ENCODE assay signal across 8 cellular contexts in the genomic region with DNA sequence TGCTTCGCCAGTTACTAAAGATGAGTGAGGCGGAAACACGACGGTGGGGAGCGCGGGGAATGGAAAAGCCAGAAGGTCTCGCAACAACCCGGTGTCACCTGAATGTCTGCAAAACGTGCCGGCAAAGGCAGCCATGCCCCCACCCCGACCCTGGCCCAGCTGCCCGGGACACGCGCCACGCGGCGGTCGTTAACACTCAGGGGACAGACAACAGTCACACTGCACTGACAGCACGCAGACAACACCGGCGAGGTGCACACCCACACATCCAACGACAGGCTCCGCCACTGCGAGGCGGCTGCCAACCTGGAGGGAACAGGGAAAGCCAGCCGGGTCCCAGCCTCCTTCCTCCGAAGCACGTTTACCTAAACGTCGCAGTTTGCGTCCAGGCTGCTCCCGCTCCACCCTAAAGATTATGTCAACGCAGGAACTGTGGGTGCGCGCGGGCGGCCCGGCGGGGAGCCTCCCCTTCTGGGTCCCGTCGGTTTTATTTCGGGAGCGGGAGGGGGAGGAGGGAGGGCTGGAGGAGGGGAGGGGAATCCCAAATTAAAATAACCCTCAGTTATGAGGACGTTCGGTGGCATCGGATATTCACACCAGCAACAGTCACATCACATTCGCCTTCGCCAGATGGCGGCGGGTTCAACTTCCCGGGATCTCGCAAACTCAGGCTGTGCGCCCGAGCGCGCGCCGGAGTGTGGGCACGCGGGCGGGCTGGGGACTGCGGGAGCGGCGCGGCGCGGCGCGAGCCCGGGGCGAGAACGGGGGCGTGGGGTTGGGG. TPM values are rescaled to one million over a fixed set of nuclear protein-coding genes. Genes with fewer than 3 reads are reported as not detected.
DNase-seq lines count a peak whose midpoint lies in the region; ATAC-seq, FAIRE-seq and TF ChIP-seq lines count a peak whose summit lies in the region.

No MANE protein-coding gene starts in this region.

- POLR2A ChIA-PET in activated CD4-positive, alpha-beta T cell treated with anti-CD3 and anti-CD28 coated beads for 36 hours (lab: Charles Lee), result no interaction called here

- no peaks in the 10 kb centered on the region for H3K9me3 Mint-ChIP-seq in activated CD4-positive, alpha-beta T cell treated with anti-CD3 and anti-CD28 coated beads for 36 hours (ENCODE audit: low read depth)

- peaks cover 16% of the 10 kb centered on the region for H3K36me3 Mint-ChIP-seq in activated CD4-positive, alpha-beta T cell treated with anti-CD3 and anti-CD28 coated beads for 36 hours (ENCODE audit: low read depth)

- H3K36me3 ChIP-seq in colonic mucosa, result no peaks in the 10 kb centered on the region
- H3K36me3 ChIP-seq in lung (ENCODE audit: control insufficient read depth in 2 of 2, insufficient read depth in 2 of 2, low read length in 2 of 2), result no peaks in the 10 kb centered on the region

- peak; percentile 90 for FAIRE-seq in GM12891 (lab: Jason Lieb, UNC)

- peak overlapping the region; percentile 74 to 97 for H3K9ac ChIP-seq in colonic mucosa (ENCODE audit: low read depth in 2 of 2, low read length in 2 of 2)

- CTCF ChIA-PET in activated CD4-positive, alpha-beta T cell treated with anti-CD3 and anti-CD28 coated beads for 36 hours (lab: Charles Lee), result interaction anchor here (0.5 to 0.7 kb wide), 3 partner anchors 46 to 716 kb away, joined by 3 read pairs; no protein-coding TSS in a partner anchor

- H3K27ac Mint-ChIP-seq in activated CD4-positive, alpha-beta T cell treated with anti-CD3 and anti-CD28 coated beads for 36 hours, result peak overlapping the region; percentile 97

- H3K4me1 ChIP-seq in colonic mucosa, result peaks cover 12% of the 10 kb centered on the region
- peaks cover 11 to 20% of the 10 kb centered on the region in 2 donors for H3K4me1 ChIP-seq in lung (ENCODE audit: control insufficient read depth in 2 of 2, insufficient read depth in 2 of 2, low read length in 2 of 2)

- H3K4me1 Mint-ChIP-seq in activated CD4-positive, alpha-beta T cell treated with anti-CD3 and anti-CD28 coated beads for 36 hours, result peaks cover 44% of the 10 kb centered on the region

- H3K27ac ChIP-seq in colonic mucosa, result peak overlapping the region; percentile 99
- H3K27ac ChIP-seq in lung (ENCODE audit: low read depth in 1 of 2, low read length in 1 of 2), result peak overlapping the region; percentile 99

- DNase-seq in GM12891 (ENCODE audit: insufficient read length, low spot score) (no peak), NCI-H2107 (lab: John Stamatoyannopoulos, UW) (peak; percentile 40), colonic mucosa (peak; percentile 75), lung (ENCODE audit: low spot score) (peak; percentile 54), AG08395 (ENCODE audit: low spot score) (no peak)
- DNase-seq in activated CD4-positive, alpha-beta T cell treated with anti-CD3 and anti-CD28 coated beads for 36 hours, result peak; percentile 74
- DNase-seq in stimulated activated CD8-positive, alpha-beta memory T cell treated with anti-CD3 and anti-CD28 coated beads, Interleukin-4, amount 100 ng/mL, for 48 hours, result peak; percentile 67

- H3K9me3 ChIP-seq in colonic mucosa (no peaks in the 10 kb centered on the region), lung (ENCODE audit: control insufficient read depth in 2 of 2, insufficient read depth in 1 of 2, low read length in 1 of 2) (no peaks in the 10 kb centered on the region)

- H3K27me3 Mint-ChIP-seq in activated CD4-positive, alpha-beta T cell treated with anti-CD3 and anti-CD28 coated beads for 36 hours, result peaks cover 11% of the 10 kb centered on the region

- TF ChIP-seq POLR2A in GM12891 (IDR thresholded peaks at IDR 0.05; ENCODE audit: low read depth, low read length), result no peak; the same call in 1 of the 2 replicates

- H3K4me3 ChIP-seq in colonic mucosa (peak overlapping the region; percentile 87), lung (peak overlapping the region; percentile 73)

- H3K27me3 ChIP-seq in colonic mucosa (no peaks in the 10 kb centered on the region), lung (ENCODE audit: control insufficient read depth, insufficient read depth) (no peaks in the 10 kb centered on the region)

- no peak for TF ChIP-seq CTCF in colonic mucosa (IDR thresholded peaks at IDR 0.05)
- TF ChIP-seq CTCF in lung (IDR thresholded peaks at IDR 0.05; ENCODE audit: control extremely low read depth, extremely low read depth), result no peak

- WGBS in lung, 2 donors, result 0% methylated on average over 71 to 73 of the region's 73 CpGs

- intact Hi-C loops in activated CD4-positive, alpha-beta T cell treated with anti-CD3 and anti-CD28 coated beads for 36 hours (cut with DNase I, micrococcal nuclease), result loop anchor here (2.0 to 10.0 kb wide), 8 partner anchors 213 to 1854 kb away; a partner anchor contains a TSS
- intact Hi-C loops in colonic mucosa (cut with DNase I), result no loop called here

- peak overlapping the region; percentile 100 for H3K4me3 Mint-ChIP-seq in activated CD4-positive, alpha-beta T cell treated with anti-CD3 and anti-CD28 coated beads for 36 hours

- ATAC-seq in HG02642 (IDR thresholded peaks at IDR 0.05; ENCODE audit: poor library complexity, unreplicated experiment) (peak; percentile 10), lung (ENCODE audit: insufficient read depth, low FRiP score) (peak; percentile 6)
- ATAC-seq in activated CD4-positive, alpha-beta T cell treated with anti-CD3 and anti-CD28 coated beads for 36 hours, result peak; percentile 9

TF ChIP-seq in GM12891, 5 proteins besides CTCF, POLR2A, EP300 and RAD21:
- TF ChIP-seq PAX5 (IDR thresholded peaks at IDR 0.05; ENCODE audit: insufficient read depth, low read length, severe bottlenecking), result no peak
- no peak for TF ChIP-seq POU2F2 (IDR thresholded peaks at IDR 0.05; ENCODE audit: low read depth, low read length)
- no peak for TF ChIP-seq POLR2AphosphoS5 (IDR thresholded peaks at IDR 0.05; ENCODE audit: low read depth, low read length)
- TF ChIP-seq TAF1 (IDR thresholded peaks at IDR 0.05; ENCODE audit: low read depth, low read length), result no peak

RNA-seq across cellular contexts. Expression of a gene that starts 0.7 kb away (rescaled TPM):
- polyA plus RNA-seq in GM12891 (2012; ENCODE audit: low read depth, missing spikeins), result 23.2 TPM
- total RNA-seq in activated CD4-positive, alpha-beta T cell treated with anti-CD3 and anti-CD28 coated beads for 36 hours, result 10 to 100 TPM; 14.4 to 23.3 TPM
- 10 to 100 TPM; 43.4 to 59.1 TPM for total RNA-seq in colonic mucosa
- 10 to 100 TPM; 21.7 to 22.2 TPM for total RNA-seq in lung
- polyA plus RNA-seq in lung, result 10 to 100 TPM; 10.1 to 21.2 TPM

RNA-seq across cellular contexts. Expression of a gene that starts 2.4 kb away (rescaled TPM):
- polyA plus RNA-seq in GM12891 (2012; ENCODE audit: low read depth, missing spikeins), result 3.3 TPM
- 10 to 100 TPM; 12.0 to 13.4 TPM for total RNA-seq in activated CD4-positive, alpha-beta T cell treated with anti-CD3 and anti-CD28 coated beads for 36 hours
- total RNA-seq in colonic mucosa (10 to 100 TPM; 16.6 to 34.3 TPM), lung (10 to 100 TPM; 14.7 to 19.9 TPM)
- polyA plus RNA-seq in lung, result 1 to 10 TPM; 6.2 to 7.7 TPM

Comparison
In these comparisons a context has a peak if more than half of its experiments do, and no peak if none do; other contexts are left out.
1. DNase-seq: peak in NCI-H2107 (single experiment), activated CD4-positive, alpha-beta T cell treated with anti-CD3 and anti-CD28 coated beads for 36 hours (single experiment), colonic mucosa (single experiment), lung (single experiment) and stimulated activated CD8-positive, alpha-beta memory T cell treated with anti-CD3 and anti-CD28 coated beads, Interleukin-4, amount 100 ng/mL, for 48 hours (single experiment); none in GM12891 (single experiment) and AG08395 (single experiment).
2. Peak in every context shown above with its lines, with median percentiles within 50 percentile points of each other: ATAC-seq.